1 cellular context compared by ENCODE assay signal in the genomic region with DNA sequence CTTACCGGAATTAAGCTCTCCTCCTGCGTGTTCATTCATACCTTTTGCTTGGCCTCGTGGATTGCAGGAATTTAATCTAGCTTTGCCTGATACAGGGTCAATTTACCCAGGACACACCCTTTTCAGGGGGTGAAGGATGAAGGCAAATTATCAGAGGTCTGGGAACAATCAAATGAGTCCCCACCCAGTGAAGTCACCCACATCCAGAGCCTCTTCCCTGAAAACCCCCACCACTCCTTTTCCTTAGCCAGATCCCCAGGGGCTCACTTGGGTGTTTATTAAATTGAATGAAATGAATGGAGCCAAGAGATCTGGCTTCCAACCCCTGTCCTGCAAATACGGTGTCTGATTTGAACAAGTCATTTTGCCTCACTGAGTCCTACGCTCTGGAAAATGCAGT.
TF ChIP-seq lines count a peak whose summit lies in the region.

No MANE protein-coding gene starts in this region.

TF ChIP-seq in GM23338, 12 proteins besides CTCF, POLR2A, EP300 and RAD21 (continued from another document):
- TF ChIP-seq, protein P1, sequence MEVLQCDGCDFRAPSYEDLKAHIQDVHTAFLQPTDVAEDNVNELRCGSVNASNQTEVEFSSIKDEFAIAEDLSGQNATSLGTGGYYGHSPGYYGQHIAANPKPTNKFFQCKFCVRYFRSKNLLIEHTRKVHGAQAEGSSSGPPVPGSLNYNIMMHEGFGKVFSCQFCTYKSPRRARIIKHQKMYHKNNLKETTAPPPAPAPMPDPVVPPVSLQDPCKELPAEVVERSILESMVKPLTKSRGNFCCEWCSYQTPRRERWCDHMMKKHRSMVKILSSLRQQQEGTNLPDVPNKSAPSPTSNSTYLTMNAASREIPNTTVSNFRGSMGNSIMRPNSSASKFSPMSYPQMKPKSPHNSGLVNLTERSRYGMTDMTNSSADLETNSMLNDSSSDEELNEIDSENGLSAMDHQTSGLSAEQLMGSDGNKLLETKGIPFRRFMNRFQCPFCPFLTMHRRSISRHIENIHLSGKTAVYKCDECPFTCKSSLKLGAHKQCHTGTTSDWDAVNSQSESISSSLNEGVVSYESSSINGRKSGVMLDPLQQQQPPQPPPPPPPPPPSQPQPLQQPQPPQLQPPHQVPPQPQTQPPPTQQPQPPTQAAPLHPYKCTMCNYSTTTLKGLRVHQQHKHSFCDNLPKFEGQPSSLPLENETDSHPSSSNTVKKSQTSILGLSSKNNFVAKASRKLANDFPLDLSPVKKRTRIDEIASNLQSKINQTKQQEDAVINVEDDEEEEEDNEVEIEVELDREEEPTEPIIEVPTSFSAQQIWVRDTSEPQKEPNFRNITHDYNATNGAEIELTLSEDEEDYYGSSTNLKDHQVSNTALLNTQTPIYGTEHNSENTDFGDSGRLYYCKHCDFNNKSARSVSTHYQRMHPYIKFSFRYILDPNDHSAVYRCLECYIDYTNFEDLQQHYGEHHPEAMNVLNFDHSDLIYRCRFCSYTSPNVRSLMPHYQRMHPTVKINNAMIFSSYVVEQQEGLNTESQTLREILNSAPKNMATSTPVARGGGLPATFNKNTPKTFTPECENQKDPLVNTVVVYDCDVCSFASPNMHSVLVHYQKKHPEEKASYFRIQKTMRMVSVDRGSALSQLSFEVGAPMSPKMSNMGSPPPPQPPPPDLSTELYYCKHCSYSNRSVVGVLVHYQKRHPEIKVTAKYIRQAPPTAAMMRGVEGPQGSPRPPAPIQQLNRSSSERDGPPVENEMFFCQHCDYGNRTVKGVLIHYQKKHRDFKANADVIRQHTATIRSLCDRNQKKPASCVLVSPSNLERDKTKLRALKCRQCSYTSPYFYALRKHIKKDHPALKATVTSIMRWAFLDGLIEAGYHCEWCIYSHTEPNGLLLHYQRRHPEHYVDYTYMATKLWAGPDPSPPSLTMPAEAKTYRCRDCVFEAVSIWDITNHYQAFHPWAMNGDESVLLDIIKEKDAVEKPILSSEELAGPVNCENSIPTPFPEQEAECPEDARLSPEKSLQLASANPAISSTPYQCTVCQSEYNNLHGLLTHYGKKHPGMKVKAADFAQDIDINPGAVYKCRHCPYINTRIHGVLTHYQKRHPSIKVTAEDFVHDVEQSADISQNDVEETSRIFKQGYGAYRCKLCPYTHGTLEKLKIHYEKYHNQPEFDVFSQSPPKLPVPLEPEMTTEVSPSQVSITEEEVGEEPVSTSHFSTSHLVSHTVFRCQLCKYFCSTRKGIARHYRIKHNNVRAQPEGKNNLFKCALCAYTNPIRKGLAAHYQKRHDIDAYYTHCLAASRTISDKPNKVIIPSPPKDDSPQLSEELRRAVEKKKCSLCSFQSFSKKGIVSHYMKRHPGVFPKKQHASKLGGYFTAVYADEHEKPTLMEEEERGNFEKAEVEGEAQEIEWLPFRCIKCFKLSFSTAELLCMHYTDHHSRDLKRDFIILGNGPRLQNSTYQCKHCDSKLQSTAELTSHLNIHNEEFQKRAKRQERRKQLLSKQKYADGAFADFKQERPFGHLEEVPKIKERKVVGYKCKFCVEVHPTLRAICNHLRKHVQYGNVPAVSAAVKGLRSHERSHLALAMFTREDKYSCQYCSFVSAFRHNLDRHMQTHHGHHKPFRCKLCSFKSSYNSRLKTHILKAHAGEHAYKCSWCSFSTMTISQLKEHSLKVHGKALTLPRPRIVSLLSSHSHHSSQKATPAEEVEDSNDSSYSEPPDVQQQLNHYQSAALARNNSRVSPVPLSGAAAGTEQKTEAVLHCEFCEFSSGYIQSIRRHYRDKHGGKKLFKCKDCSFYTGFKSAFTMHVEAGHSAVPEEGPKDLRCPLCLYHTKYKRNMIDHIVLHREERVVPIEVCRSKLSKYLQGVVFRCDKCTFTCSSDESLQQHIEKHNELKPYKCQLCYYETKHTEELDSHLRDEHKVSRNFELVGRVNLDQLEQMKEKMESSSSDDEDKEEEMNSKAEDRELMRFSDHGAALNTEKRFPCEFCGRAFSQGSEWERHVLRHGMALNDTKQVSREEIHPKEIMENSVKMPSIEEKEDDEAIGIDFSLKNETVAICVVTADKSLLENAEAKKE (CRISPR knock-in tag; IDR thresholded peaks at IDR 0.05) = no peak
- TF ChIP-seq JUNB (IDR thresholded peaks at IDR 0.05; ENCODE audit: unreplicated experiment) (no peak), EZH2 (IDR thresholded peaks at IDR 0.05; ENCODE audit: low read depth, unreplicated experiment) (no peak), EZH2phosphoT487 (IDR thresholded peaks at IDR 0.05; ENCODE audit: unreplicated experiment) (no peak), STAT1 (IDR thresholded peaks at IDR 0.05; ENCODE audit: unreplicated experiment) (no peak)
- TF ChIP-seq, protein P2, sequence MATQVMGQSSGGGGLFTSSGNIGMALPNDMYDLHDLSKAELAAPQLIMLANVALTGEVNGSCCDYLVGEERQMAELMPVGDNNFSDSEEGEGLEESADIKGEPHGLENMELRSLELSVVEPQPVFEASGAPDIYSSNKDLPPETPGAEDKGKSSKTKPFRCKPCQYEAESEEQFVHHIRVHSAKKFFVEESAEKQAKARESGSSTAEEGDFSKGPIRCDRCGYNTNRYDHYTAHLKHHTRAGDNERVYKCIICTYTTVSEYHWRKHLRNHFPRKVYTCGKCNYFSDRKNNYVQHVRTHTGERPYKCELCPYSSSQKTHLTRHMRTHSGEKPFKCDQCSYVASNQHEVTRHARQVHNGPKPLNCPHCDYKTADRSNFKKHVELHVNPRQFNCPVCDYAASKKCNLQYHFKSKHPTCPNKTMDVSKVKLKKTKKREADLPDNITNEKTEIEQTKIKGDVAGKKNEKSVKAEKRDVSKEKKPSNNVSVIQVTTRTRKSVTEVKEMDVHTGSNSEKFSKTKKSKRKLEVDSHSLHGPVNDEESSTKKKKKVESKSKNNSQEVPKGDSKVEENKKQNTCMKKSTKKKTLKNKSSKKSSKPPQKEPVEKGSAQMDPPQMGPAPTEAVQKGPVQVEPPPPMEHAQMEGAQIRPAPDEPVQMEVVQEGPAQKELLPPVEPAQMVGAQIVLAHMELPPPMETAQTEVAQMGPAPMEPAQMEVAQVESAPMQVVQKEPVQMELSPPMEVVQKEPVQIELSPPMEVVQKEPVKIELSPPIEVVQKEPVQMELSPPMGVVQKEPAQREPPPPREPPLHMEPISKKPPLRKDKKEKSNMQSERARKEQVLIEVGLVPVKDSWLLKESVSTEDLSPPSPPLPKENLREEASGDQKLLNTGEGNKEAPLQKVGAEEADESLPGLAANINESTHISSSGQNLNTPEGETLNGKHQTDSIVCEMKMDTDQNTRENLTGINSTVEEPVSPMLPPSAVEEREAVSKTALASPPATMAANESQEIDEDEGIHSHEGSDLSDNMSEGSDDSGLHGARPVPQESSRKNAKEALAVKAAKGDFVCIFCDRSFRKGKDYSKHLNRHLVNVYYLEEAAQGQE (IDR thresholded peaks at IDR 0.05; ENCODE audit: unreplicated experiment) = no peak
TF ChIP-seq in GM23338: peak in this region for 0.
